Comparison of ENCODE assay signal across 1 cellular context in genomic region chr2:25340340-25340886, GRCh38.
TF ChIP-seq lines count a peak whose summit lies in the region.

No MANE protein-coding gene starts in this region.

TF ChIP-seq in HCT116, 20 proteins besides CTCF, POLR2A, EP300 and RAD21 (continued from another document):
- TF ChIP-seq TCF7L2 (IDR thresholded peaks at IDR 0.05; ENCODE audit: borderline replicate concordance, extremely low read depth, insufficient read depth, insufficient read length) (no peak), JUND (IDR thresholded peaks at IDR 0.05) (no peak), MAX (IDR thresholded peaks at IDR 0.05) (no peak), EGR1 (IDR thresholded peaks at IDR 0.05; ENCODE audit: low read depth) (peak; percentile 71)
